Comparison of ENCODE assay signal across 14 cellular contexts in the genomic region with DNA sequence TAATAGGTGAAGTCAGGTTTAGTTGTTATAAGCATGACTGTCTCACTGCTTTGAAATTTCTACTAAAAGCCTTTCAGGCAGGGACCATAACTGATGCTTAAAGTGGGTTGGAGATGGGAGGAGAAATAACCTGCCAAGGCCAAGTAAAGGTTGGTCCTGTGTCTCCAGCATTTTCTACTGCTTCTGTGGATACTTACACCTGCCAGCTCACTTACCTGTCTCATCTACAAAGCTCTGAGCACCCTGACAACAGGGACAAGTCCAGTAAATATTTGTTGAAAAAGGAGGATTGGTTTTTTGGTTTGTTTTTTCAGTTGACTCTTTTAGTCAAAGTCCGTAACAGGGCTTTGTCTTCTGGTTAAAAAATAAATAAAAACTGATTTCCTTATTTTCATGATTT. TPM values are rescaled to one million over a fixed set of nuclear protein-coding genes. Genes with fewer than 3 reads are reported as not detected.
DNase-seq lines count a peak whose midpoint lies in the region; ATAC-seq, FAIRE-seq and TF ChIP-seq lines count a peak whose summit lies in the region.
"Had no signal": no experiment of that assay in that cellular context is flagged by ENCODE, and none has a peak within 500 bp of the region (broad histone marks: within the 10 kb centered on the region; RNA-seq: fewer than 3 reads in every experiment).

No MANE protein-coding gene starts in this region.

- no peak overlapping the region for H3K27ac Mint-ChIP-seq in natural killer cell
- H3K27ac Mint-ChIP-seq: activated T-helper 2 cell treated with anti-CD3 and anti-CD28 coated beads, Interferon-gamma antibody, Interleukin-2, Interleukin-4, amounts not matched to agents 10 μg/mL and 5 μg/mL and 100 μg/mL, durations not matched to agents 14 hours and 24 hours and 36 hours; dendritic cell treated with granulocyte-macrophage colony-stimulating factor and Interleukin-4, amounts not matched to agents 40 ng/mL and 50 ng/mL, for 4 days had no signal

- dilution Hi-C loops in keratinocyte (cut with MboI; ENCODE audit: extremely low pct_ligation_motif_present, low sequenced_read_pairs) = no loop called here

- no peak for FAIRE-seq in keratinocyte (lab: Jason Lieb, UNC)

- H3K4me1 ChIP-seq in BLaER1 treated with 17β-estradiol and CSF1 and Interleukin-3, amounts not matched to agents 10 nM and 100 nM = peaks cover 7 to 17% (median 10%) of the 10 kb centered on the region in 10 experiments; a peak in 18 of 20 replicates
- peaks cover 4% of the 10 kb centered on the region for H3K4me1 ChIP-seq in keratinocyte (ENCODE audit: control insufficient read depth, extremely low read depth, insufficient read depth, low read length)
- H3K4me1 ChIP-seq: gastrocnemius medialis, lower lobe of right lung had no signal

- no peak for DNase-seq in keratinocyte (ENCODE audit: low read depth, low spot score)
- DNase-seq in nucleus accumbens (lab: John Stamatoyannopoulos, UW) = no peak
- no peak for DNase-seq in natural killer cell
- no peak for DNase-seq in NCI-H446 (lab: John Stamatoyannopoulos, UW)
- DNase-seq in T1000 (lab: John Stamatoyannopoulos, UW) = no peak
- DNase-seq: gastrocnemius medialis, lower lobe of right lung, NCI-H2107, WERI-Rb-1 had no signal

- H3K79me2 ChIP-seq in keratinocyte (ENCODE audit: control insufficient read depth, insufficient read depth, low read length) = peaks cover 27% of the 10 kb centered on the region

- peak overlapping the region in 10 of 11 experiments; percentile 2 to 53 (median 36); a peak in 14 of 22 replicates for H3K4me2 ChIP-seq in BLaER1 treated with 17β-estradiol and CSF1 and Interleukin-3, amounts not matched to agents 10 nM and 100 nM
- H3K4me2 ChIP-seq in keratinocyte (ENCODE audit: control insufficient read depth, extremely low read depth, insufficient read depth, low read depth, low read length) = no peak overlapping the region

- H3K9ac ChIP-seq in BLaER1 treated with 17β-estradiol and CSF1 and Interleukin-3, amounts not matched to agents 10 nM and 100 nM = no peak overlapping the region
- H3K9ac ChIP-seq in keratinocyte (ENCODE audit: control insufficient read depth, extremely low read depth, insufficient read depth, low read length) = no peak overlapping the region

- H3K4me1 Mint-ChIP-seq in natural killer cell = peaks cover 6 to 19% of the 10 kb centered on the region in 2 donors

- no peaks in the 10 kb centered on the region for H3K9me3 Mint-ChIP-seq in natural killer cell
- H3K9me3 Mint-ChIP-seq: activated T-helper 2 cell treated with anti-CD3 and anti-CD28 coated beads, Interferon-gamma antibody, Interleukin-2, Interleukin-4, amounts not matched to agents 10 μg/mL and 5 μg/mL and 100 μg/mL, durations not matched to agents 14 hours and 24 hours and 36 hours; dendritic cell treated with granulocyte-macrophage colony-stimulating factor and Interleukin-4, amounts not matched to agents 40 ng/mL and 50 ng/mL, for 4 days had no signal

- H4K20me1 ChIP-seq in BLaER1 treated with 17β-estradiol and CSF1 and Interleukin-3, amounts not matched to agents 10 nM and 100 nM = no peaks in the 10 kb centered on the region
- no peaks in the 10 kb centered on the region for H4K20me1 ChIP-seq in keratinocyte (ENCODE audit: control insufficient read depth, extremely low read depth, insufficient read depth, low read length)

- no peaks in the 10 kb centered on the region for H3K9me1 ChIP-seq in keratinocyte (ENCODE audit: control insufficient read depth, extremely low read depth, insufficient read depth, low read length)

- ATAC-seq in GM21360 (IDR thresholded peaks at IDR 0.05; ENCODE audit: unreplicated experiment) (peak; percentile 4), HG03159 (IDR thresholded peaks at IDR 0.05; ENCODE audit: unreplicated experiment) (peak; percentile 6), natural killer cell (no peak)
- ATAC-seq: gastrocnemius medialis, lower lobe of right lung had no signal

- H3K36me3 Mint-ChIP-seq in natural killer cell = no peaks in the 10 kb centered on the region

- no peaks in the 10 kb centered on the region for H3K27me3 ChIP-seq in BLaER1 treated with 17β-estradiol and CSF1 and Interleukin-3, amounts not matched to agents 10 nM and 100 nM
- H3K27me3 ChIP-seq in keratinocyte (ENCODE audit: control insufficient read depth, extremely low read depth, insufficient read depth, low read length) = no peaks in the 10 kb centered on the region
- H3K27me3 ChIP-seq: gastrocnemius medialis had no signal

- H2AFZ ChIP-seq in keratinocyte (ENCODE audit: control insufficient read depth, low read length) = no peak overlapping the region

- TF ChIP-seq CTCF in keratinocyte (optimal IDR thresholded peaks at IDR 0.05 in 1 of 3, IDR thresholded peaks at IDR 0.05 in 1 of 3, conservative IDR thresholded peaks at IDR 0.05 in 1 of 3; ENCODE audit: extremely low read depth in 1 of 3, insufficient read depth in 2 of 3, low read length in 3 of 3) = no peak
- no peak for TF ChIP-seq CTCF in natural killer cell (IDR thresholded peaks at IDR 0.05)

- H3K4me3 ChIP-seq in BLaER1 treated with 17β-estradiol and CSF1 and Interleukin-3, amounts not matched to agents 10 nM and 100 nM = no peak overlapping the region
- H3K4me3 ChIP-seq in keratinocyte (ENCODE audit: control insufficient read depth in 2 of 3, extremely low read depth in 1 of 3, insufficient read depth in 2 of 3, low read depth in 1 of 3, low read length in 3 of 3) = no peak overlapping the region
- H3K4me3 ChIP-seq: gastrocnemius medialis, lower lobe of right lung had no signal

- H3K27ac ChIP-seq in BLaER1 treated with 17β-estradiol and CSF1 and Interleukin-3, amounts not matched to agents 10 nM and 100 nM = no peak overlapping the region
- H3K27ac ChIP-seq in keratinocyte (ENCODE audit: control insufficient read depth, insufficient read depth, low read length) = peak overlapping the region; percentile 0
- H3K27ac ChIP-seq: gastrocnemius medialis, lower lobe of right lung, WERI-Rb-1 had no signal

- H3K36me3 ChIP-seq in BLaER1 treated with 17β-estradiol and CSF1 and Interleukin-3, amounts not matched to agents 10 nM and 100 nM = no peaks in the 10 kb centered on the region
- peaks cover 13 to 20% of the 10 kb centered on the region in 2 experiments for H3K36me3 ChIP-seq in keratinocyte (ENCODE audit: control insufficient read depth in 2 of 2, extremely low read depth in 1 of 2, insufficient read depth in 2 of 2, low read length in 2 of 2)
- H3K36me3 ChIP-seq: gastrocnemius medialis, WERI-Rb-1 had no signal

- intact Hi-C loops in natural killer cell (cut with micrococcal nuclease) = no loop called here

- H3K9me3 ChIP-seq in BLaER1 treated with 17β-estradiol and CSF1 and Interleukin-3, amounts not matched to agents 10 nM and 100 nM (replicated peaks in 1 of 11) = no peaks in the 10 kb centered on the region
- H3K9me3 ChIP-seq in keratinocyte (ENCODE audit: control insufficient read depth, low read depth, low read length) = no peaks in the 10 kb centered on the region
- H3K9me3 ChIP-seq: gastrocnemius medialis, lower lobe of right lung had no signal

- no peaks in the 10 kb centered on the region for H3K27me3 Mint-ChIP-seq in natural killer cell (ENCODE audit: low read depth in 2 of 2)
- H3K27me3 Mint-ChIP-seq: dendritic cell treated with granulocyte-macrophage colony-stimulating factor and Interleukin-4, amounts not matched to agents 40 ng/mL and 50 ng/mL, for 4 days had no signal

- no peak overlapping the region for H3K4me3 Mint-ChIP-seq in natural killer cell
- H3K4me3 Mint-ChIP-seq: dendritic cell treated with granulocyte-macrophage colony-stimulating factor and Interleukin-4, amounts not matched to agents 40 ng/mL and 50 ng/mL, for 4 days had no signal

RNA-seq across cellular contexts. Expression of a gene that starts 38.6 kb away (rescaled TPM):
- 37.6 to 45.9 TPM (median 42.9 TPM) in 3 replicates for polyA plus RNA-seq in keratinocyte
- 62.9 TPM for polyA plus RNA-seq in keratinocyte (2011; ENCODE audit: low read depth)
- 32.0 and 46.3 TPM in 2 replicates for polyA plus RNA-seq in keratinocyte (2011; cell fraction: cytosol; rRNA removed)
- 38.5 and 43.3 TPM in 2 replicates for polyA plus RNA-seq in keratinocyte (2011; cell fraction: nucleus; rRNA removed)
- polyA plus RNA-seq in keratinocyte (2012; ENCODE audit: low replicate concordance) = 25.5 and 51.0 TPM in 2 replicates
- 6.6 to 20.9 TPM (median 16.2 TPM) in 3 replicates for polyA minus RNA-seq in keratinocyte
- polyA minus RNA-seq in keratinocyte (2011; cell fraction: cytosol; rRNA and poly(A)+ RNA removed) = 22.4 TPM
- polyA minus RNA-seq in keratinocyte (2011; cell fraction: nucleus; rRNA and poly(A)+ RNA removed) = 14.1 and 36.8 TPM in 2 replicates
- 10 to 100 TPM in 1 of 3 donors, 1 to 10 TPM in 2; 9.2 to 15.4 (median 10.0) TPM for total RNA-seq in natural killer cell

Comparison
In these comparisons a context has a peak if more than half of its experiments do, and no peak if none do; other contexts are left out.
1. ATAC-seq: peak in GM21360 (single experiment) and HG03159 (single experiment); none in natural killer cell (0 of 3).